28 cellular contexts compared by ENCODE assay signal in genomic region chr13:51270606-51271005, GRCh38. TPM values are rescaled to one million over a fixed set of nuclear protein-coding genes. Genes with fewer than 3 reads are reported as not detected.
A peak's percentile ranks its signal among the peaks of the same experiment; 100 is the strongest.
DNase-seq lines count a peak whose midpoint lies in the region; ATAC-seq, FAIRE-seq and TF ChIP-seq lines count a peak whose summit lies in the region.
"Had no signal": no experiment of that assay in that cellular context is flagged by ENCODE, and none has a peak within 500 bp of the region (broad histone marks: within the 10 kb centered on the region; RNA-seq: fewer than 3 reads in every experiment).

No MANE protein-coding gene starts in this region.

- no peak overlapping the region for H3K18ac ChIP-seq in mesenchymal stem cell (ENCODE audit: low read depth in 1 of 2, low read length in 2 of 2)

- H3K27me3 Mint-ChIP-seq in CD14-positive monocyte (ENCODE audit: low read depth in 3 of 3): no peaks in the 10 kb centered on the region
- no peaks in the 10 kb centered on the region for H3K27me3 Mint-ChIP-seq in activated CD4-positive, alpha-beta T cell treated with anti-CD3 and anti-CD28 coated beads, Interleukin-2, amount 10 ng/mL, durations not matched to agents 7 days and 5 days

- H2BK15ac ChIP-seq in mesenchymal stem cell (ENCODE audit: low read depth, poor library complexity, severe bottlenecking): no peak overlapping the region

- peaks cover 2% of the 10 kb centered on the region for H3K4me1 Mint-ChIP-seq in CD14-positive monocyte
- H3K4me1 Mint-ChIP-seq in activated CD4-positive, alpha-beta T cell treated with anti-CD3 and anti-CD28 coated beads, Interleukin-2, amount 10 ng/mL, durations not matched to agents 7 days and 5 days: no peaks in the 10 kb centered on the region

- no peaks in the 10 kb centered on the region for H3K9me2 ChIP-seq in SK-N-SH

- H3K23ac ChIP-seq in mesenchymal stem cell (ENCODE audit: low read length in 2 of 2): no peak overlapping the region

- POLR2A ChIA-PET in SK-N-SH (lab: Yijun Ruan, JAX): no interaction called here
- POLR2A ChIA-PET in activated CD4-positive, alpha-beta T cell treated with anti-CD3 and anti-CD28 coated beads, Interleukin-2, amount 10 ng/mL, durations not matched to agents 7 days and 5 days (lab: Charles Lee): no interaction called here

- ATAC-seq in SK-N-SH treated with all-trans-retinoic acid at 6 μM for 48 hours (peak; percentile 57), HG03439 (IDR thresholded peaks at IDR 0.05; ENCODE audit: unreplicated experiment) (no peak)
- ATAC-seq: CD8-positive, alpha-beta T cell; HepG2; Panc1 had no signal

- H3K27me3 ChIP-seq in SK-N-SH (ENCODE audit: insufficient read depth) (no peaks in the 10 kb centered on the region), dorsolateral prefrontal cortex (no peaks in the 10 kb centered on the region), mesenchymal stem cell (ENCODE audit: control insufficient read depth in 1 of 2, insufficient read depth in 1 of 2, low read length in 2 of 2) (no peaks in the 10 kb centered on the region)
- H3K27me3 ChIP-seq: BLaER1 treated with 17β-estradiol and CSF1 and Interleukin-3, amounts not matched to agents 10 nM and 100 nM had no signal

- TF ChIP-seq EP300 in SK-N-SH (IDR thresholded peaks at IDR 0.05; ENCODE audit: borderline replicate concordance in 1 of 2, low read depth in 1 of 2, low read length in 1 of 2): no peak

- no peak overlapping the region for H4K8ac ChIP-seq in mesenchymal stem cell (ENCODE audit: low read length)

- 57% methylated on average over 3 of the region's 3 CpGs for WGBS in SK-N-SH (ENCODE audit: low lambda C conversion rate)
- 58% methylated on average over 2 of the region's 3 CpGs for WGBS in mesenchymal stem cell

- H3K27ac ChIP-seq in SK-N-SH (ENCODE audit: low read depth in 2 of 2, low read length in 1 of 2) (peak overlapping the region in 1 of 2 experiments; percentile 28; a peak in 1 of 4 replicates), dorsolateral prefrontal cortex (peak overlapping the region in 58 of 59 donors; percentile 44 to 100 (median 86)), mesenchymal stem cell (ENCODE audit: low read length, poor library complexity, severe bottlenecking) (no peak overlapping the region)
- H3K27ac ChIP-seq: 22Rv1; BLaER1 treated with 17β-estradiol and CSF1 and Interleukin-3, amounts not matched to agents 10 nM and 100 nM; HL-60 had no signal

- H3K27ac Mint-ChIP-seq in CD14-positive monocyte: no peak overlapping the region
- H3K27ac Mint-ChIP-seq in activated CD4-positive, alpha-beta T cell treated with anti-CD3 and anti-CD28 coated beads, Interleukin-2, amount 10 ng/mL, durations not matched to agents 7 days and 5 days: no peak overlapping the region
- H3K27ac Mint-ChIP-seq: CD8-positive, alpha-beta T cell; HFFc6 had no signal

- H3K9ac ChIP-seq in SK-N-SH (no peak overlapping the region), mesenchymal stem cell (ENCODE audit: low read length) (no peak overlapping the region)
- H3K9ac ChIP-seq: BLaER1 treated with 17β-estradiol and CSF1 and Interleukin-3, amounts not matched to agents 10 nM and 100 nM had no signal

- H2BK5ac ChIP-seq in mesenchymal stem cell (ENCODE audit: low read depth, low read length, poor library complexity, severe bottlenecking): no peak overlapping the region

- no peak for TF ChIP-seq RAD21 in SK-N-SH (IDR thresholded peaks at IDR 0.05; ENCODE audit: low read length)

- FAIRE-seq in D721Med (lab: Jason Lieb, UNC): no peak
- FAIRE-seq: G401.6, GM12892, HepG2 had no signal

- H3K4me3 Mint-ChIP-seq in CD14-positive monocyte: no peak overlapping the region
- no peak overlapping the region for H3K4me3 Mint-ChIP-seq in activated CD4-positive, alpha-beta T cell treated with anti-CD3 and anti-CD28 coated beads, Interleukin-2, amount 10 ng/mL, durations not matched to agents 7 days and 5 days
- H3K4me3 Mint-ChIP-seq: CD8-positive, alpha-beta T cell; HFFc6 had no signal

- intact Hi-C loops in dorsolateral prefrontal cortex (cut with DNase I): no loop called here
- intact Hi-C loops in CD14-positive monocyte (cut with micrococcal nuclease): no loop called here

- H3F3A ChIP-seq in SK-N-SH (replicated peaks; ENCODE audit: insufficient read depth): no peaks in the 10 kb centered on the region

- TF ChIP-seq CTCF in SK-N-SH (IDR thresholded peaks at IDR 0.05): no peak
- TF ChIP-seq CTCF in dorsolateral prefrontal cortex (IDR thresholded peaks at IDR 0.05 in 54 of 56, conservative IDR thresholded peaks at IDR 0.05 in 2 of 56; ENCODE audit: low read depth in 1 of 56, partially characterized antibody in 56 of 56): peak in 1 of 56 donors; percentile 0
- TF ChIP-seq CTCF in CD14-positive monocyte (IDR thresholded peaks at IDR 0.05): no peak
- TF ChIP-seq CTCF in D721Med (IDR thresholded peaks at IDR 0.05; ENCODE audit: insufficient read depth, missing control alignments): no peak

- no peaks in the 10 kb centered on the region for H3K36me3 Mint-ChIP-seq in CD14-positive monocyte
- no peaks in the 10 kb centered on the region for H3K36me3 Mint-ChIP-seq in activated CD4-positive, alpha-beta T cell treated with anti-CD3 and anti-CD28 coated beads, Interleukin-2, amount 10 ng/mL, durations not matched to agents 7 days and 5 days (ENCODE audit: low read depth)
- H3K36me3 Mint-ChIP-seq: CD8-positive, alpha-beta T cell had no signal

- H3K36me3 ChIP-seq in SK-N-SH (replicated peaks in 1 of 2; ENCODE audit: control insufficient read depth in 1 of 2, insufficient read depth in 2 of 2, low read length in 1 of 2) (no peaks in the 10 kb centered on the region), mesenchymal stem cell (ENCODE audit: control insufficient read depth in 1 of 2, insufficient read depth in 2 of 2, low read depth in 1 of 2, low read length in 2 of 2) (no peaks in the 10 kb centered on the region)
- H3K36me3 ChIP-seq: BLaER1 treated with 17β-estradiol and CSF1 and Interleukin-3, amounts not matched to agents 10 nM and 100 nM had no signal

- H3K9me3 ChIP-seq in SK-N-SH: no peaks in the 10 kb centered on the region
- no peaks in the 10 kb centered on the region for H3K9me3 ChIP-seq in mesenchymal stem cell (ENCODE audit: control insufficient read depth, low read length)
- H3K9me3 ChIP-seq: BLaER1 treated with 17β-estradiol and CSF1 and Interleukin-3, amounts not matched to agents 10 nM and 100 nM had no signal

- H2BK120ac ChIP-seq in mesenchymal stem cell (ENCODE audit: low read depth, low read length): no peak overlapping the region

- H3K79me2 ChIP-seq in SK-N-SH (ENCODE audit: insufficient read depth): no peaks in the 10 kb centered on the region

- H3K4me3 ChIP-seq in SK-N-SH (ENCODE audit: low read depth in 2 of 2, low read length in 1 of 2): no peak overlapping the region
- H3K4me3 ChIP-seq in dorsolateral prefrontal cortex: peak overlapping the region in 6 of 59 donors; percentile 2 to 27 (median 10)
- H3K4me3 ChIP-seq in mesenchymal stem cell (ENCODE audit: insufficient read depth in 1 of 2, low read depth in 1 of 2, low read length in 2 of 2): no peak overlapping the region
- H3K4me3 ChIP-seq: BLaER1 treated with 17β-estradiol and CSF1 and Interleukin-3, amounts not matched to agents 10 nM and 100 nM had no signal

- no peaks in the 10 kb centered on the region for H3K9me3 Mint-ChIP-seq in CD14-positive monocyte
- no peaks in the 10 kb centered on the region for H3K9me3 Mint-ChIP-seq in activated CD4-positive, alpha-beta T cell treated with anti-CD3 and anti-CD28 coated beads, Interleukin-2, amount 10 ng/mL, durations not matched to agents 7 days and 5 days
- H3K9me3 Mint-ChIP-seq: CD8-positive, alpha-beta T cell; HFFc6 had no signal

- no peak overlapping the region for H2AK5ac ChIP-seq in mesenchymal stem cell (ENCODE audit: low read length, severe bottlenecking)

- H3K4me1 ChIP-seq in SK-N-SH (ENCODE audit: control insufficient read depth in 1 of 2, insufficient read depth in 2 of 2, low read depth in 1 of 2, low read length in 1 of 2) (peaks cover 0 to 5% of the 10 kb centered on the region in 2 experiments; a peak in 1 of 4 replicates), mesenchymal stem cell (ENCODE audit: control insufficient read depth, insufficient read depth, low read depth, low read length) (peaks cover 12% of the 10 kb centered on the region)
- H3K4me1 ChIP-seq: BLaER1 treated with 17β-estradiol and CSF1 and Interleukin-3, amounts not matched to agents 10 nM and 100 nM had no signal

- no peak overlapping the region for H3K14ac ChIP-seq in mesenchymal stem cell (ENCODE audit: low read length in 2 of 2)

- DNase-seq in SK-N-SH (no peak), dorsolateral prefrontal cortex (no peak), mesenchymal stem cell (peak; percentile 3), CD14-positive monocyte (ENCODE audit: low spot score) (no peak), D721Med (ENCODE audit: insufficient read length, low spot score) (no peak)
- no peak for DNase-seq in activated CD4-positive, alpha-beta T cell treated with anti-CD3 and anti-CD28 coated beads, Interleukin-2, amount 10 ng/mL, durations not matched to agents 7 days and 5 days
- DNase-seq: ACHN; Calu3; CD8-positive, alpha-beta T cell; HFFc6; KG1; NCI-H1105; NCI-H146; NCI-H2029 treated with DMSO at 0.1 percent for 48 hours; NCI-H226; NCI-H510A treated with DMSO at 0.1 percent for 48 hours; NCI-H748 treated with DMSO at 0.1 percent for 48 hours; NK-92 treated with Interleukin-12 subunit alpha and Interleukin-12 subunit beta, amount 100 ng/mL, for 24 hours had no signal

- no peak overlapping the region for H3K4me2 ChIP-seq in SK-N-SH
- H3K4me2 ChIP-seq in mesenchymal stem cell (ENCODE audit: low read length, poor library complexity, severe bottlenecking): no peak overlapping the region
- H3K4me2 ChIP-seq: BLaER1 treated with 17β-estradiol and CSF1 and Interleukin-3, amounts not matched to agents 10 nM and 100 nM had no signal

- no peak overlapping the region for H4K91ac ChIP-seq in mesenchymal stem cell (ENCODE audit: low read length)

- CTCF ChIA-PET in SK-N-SH (lab: Yijun Ruan, JAX): interaction anchor here (0.7 to 2.0 kb wide), 4 partner anchors 16 to 144 kb away, joined by 3 to 18 read pairs (median 4); no protein-coding TSS in a partner anchor
- CTCF ChIA-PET in activated CD4-positive, alpha-beta T cell treated with anti-CD3 and anti-CD28 coated beads, Interleukin-2, amount 10 ng/mL, durations not matched to agents 7 days and 5 days (lab: Charles Lee): no interaction called here

- no peaks in the 10 kb centered on the region for H3K79me1 ChIP-seq in mesenchymal stem cell (replicated peaks; ENCODE audit: low read length, poor library complexity, severe bottlenecking)

- no peak overlapping the region for H3K4ac ChIP-seq in mesenchymal stem cell (ENCODE audit: low read depth in 1 of 2, low read length in 2 of 2)

- H2BK12ac ChIP-seq in mesenchymal stem cell (ENCODE audit: low read length in 2 of 2): no peak overlapping the region

- no peaks in the 10 kb centered on the region for H4K20me1 ChIP-seq in SK-N-SH (ENCODE audit: insufficient read depth)
- H4K20me1 ChIP-seq: BLaER1 treated with 17β-estradiol and CSF1 and Interleukin-3, amounts not matched to agents 10 nM and 100 nM had no signal

- H2AFZ ChIP-seq in SK-N-SH (ENCODE audit: low read depth) (no peak overlapping the region), mesenchymal stem cell (ENCODE audit: low read depth, low read length) (no peak overlapping the region)

RNA-seq across cellular contexts. Expression of gene FAM124A, which starts 48.4 kb away (rescaled TPM):
- polyA plus RNA-seq in SK-N-SH (2012; rRNA removed): 1.5 and 2.0 TPM in 2 replicates
- 1.3 and 1.6 TPM in 2 replicates for polyA plus RNA-seq in SK-N-SH (2012; cell fraction: cytosol; rRNA removed)
- 1.0 and 1.5 TPM in 2 replicates for polyA plus RNA-seq in SK-N-SH (2012; cell fraction: nucleus; rRNA removed)
- total RNA-seq in dorsolateral prefrontal cortex: 100 to 1,000 TPM in 1 of 120 experiments, 10 to 100 TPM in 119; 15.1 to 107 (median 29.8) TPM
- polyA plus RNA-seq in mesenchymal stem cell (2013, experiment 1 of 2): 0.06 TPM
- polyA plus RNA-seq in mesenchymal stem cell (2013, experiment 2 of 2): 0.03 TPM
- polyA plus RNA-seq in CD14-positive monocyte: under 1 TPM; 0.03 to 0.20 TPM
- total RNA-seq in activated CD4-positive, alpha-beta T cell treated with anti-CD3 and anti-CD28 coated beads, Interleukin-2, amount 10 ng/mL, durations not matched to agents 7 days and 5 days: not detected
- total RNA-seq: HepG2, HFFc6, HT-29 had no signal
- polyA plus RNA-seq: HepG2 had no signal

Comparison
In these comparisons a context has a peak if more than half of its experiments do, and no peak if none do; other contexts are left out.
1. RNA of gene FAM124A, which starts 48.4 kb away (total RNA-seq): 15.1 to 107 TPM in dorsolateral prefrontal cortex; not detected in activated CD4-positive, alpha-beta T cell treated with anti-CD3 and anti-CD28 coated beads, Interleukin-2, amount 10 ng/mL, durations not matched to agents 7 days and 5 days; every median in the first group is over 10 times any median in the second.